Comparison of ENCODE assay signal across 24 cellular contexts in genomic region chr17:41322903-41323895, GRCh38. TPM values are rescaled to one million over a fixed set of nuclear protein-coding genes. Genes with fewer than 3 reads are reported as not detected.
DNase-seq lines count a peak whose midpoint lies in the region; ATAC-seq, FAIRE-seq and TF ChIP-seq lines count a peak whose summit lies in the region.
"Had no signal": no experiment of that assay in that cellular context is flagged by ENCODE, and none has a peak within 500 bp of the region (broad histone marks: within the 10 kb centered on the region; RNA-seq: fewer than 3 reads in every experiment).

No MANE protein-coding gene starts in this region.

- H3K27ac ChIP-seq in naive thymus-derived CD4-positive, alpha-beta T cell (ENCODE audit: low read depth, low read length), result no peak overlapping the region
- no peak overlapping the region for H3K27ac ChIP-seq in tibial artery
- H3K27ac ChIP-seq: ascending aorta, PC-9, upper lobe of right lung had no signal

- peaks cover 4% of the 10 kb centered on the region for H3K9me3 Mint-ChIP-seq in activated naive CD8-positive, alpha-beta T cell treated with anti-CD3 and anti-CD28 coated beads, Interleukin-2, amount 10 ng/mL, durations not matched to agents 7 days and 5 days
- peaks cover 14% of the 10 kb centered on the region for H3K9me3 Mint-ChIP-seq in activated naive CD8-positive, alpha-beta T cell treated with anti-CD3 and anti-CD28 coated beads for 36 hours
- peaks cover 8 to 13% (median 9%) of the 10 kb centered on the region in 3 donors for H3K9me3 Mint-ChIP-seq in T-cell
- peaks cover 0 to 20% (median 10%) of the 10 kb centered on the region in 11 donors for H3K9me3 Mint-ChIP-seq in naive thymus-derived CD4-positive, alpha-beta T cell

- intact Hi-C loops in naive thymus-derived CD4-positive, alpha-beta T cell (cut with micrococcal nuclease), result loop anchor here (1.0 to 5.0 kb wide), 14 partner anchors 15 to 520 kb away; no protein-coding TSS in a partner anchor
- intact Hi-C loops in tibial artery (cut with DNase I; ENCODE audit: low total_unique reads), result loop anchor here (10.0 kb wide), 1 partner anchor 408 kb away; no protein-coding TSS in a partner anchor

- POLR2A ChIA-PET in activated naive CD8-positive, alpha-beta T cell treated with anti-CD3 and anti-CD28 coated beads, Interleukin-2, amount 10 ng/mL, durations not matched to agents 7 days and 5 days (lab: Charles Lee), result no interaction called here
- POLR2A ChIA-PET in T-cell (lab: Charles Lee), result interaction anchor here in 1 of 2 donors (0.5 to 1.4 kb wide), 2 partner anchors 15 to 342 kb away, joined by 3 to 4 read pairs; no protein-coding TSS in a partner anchor
- POLR2A ChIA-PET in naive thymus-derived CD4-positive, alpha-beta T cell (lab: Charles Lee), result interaction anchor here (0.8 to 5.0 kb wide), 4 partner anchors 8 to 18 kb away, joined by 3 to 36 read pairs (median 3); partner anchors contain the start of gene KRTAP16-1

- no peak overlapping the region for H3K4me3 ChIP-seq in naive thymus-derived CD4-positive, alpha-beta T cell (ENCODE audit: low read length)
- no peak overlapping the region for H3K4me3 ChIP-seq in tibial artery
- H3K4me3 ChIP-seq: ascending aorta, K562, lung, PC-9, skin epidermis, upper lobe of right lung had no signal

- CTCF ChIA-PET in T-cell (lab: Charles Lee), result interaction anchor here (0.6 to 2.1 kb wide), 21 partner anchors 13 to 466 kb away, joined by 3 to 21 read pairs (median 4); partner anchors contain the start of gene KRTAP16-1 (in 1 of the 2)
- CTCF ChIA-PET in naive thymus-derived CD4-positive, alpha-beta T cell (lab: Charles Lee), result interaction anchor here (0.6 to 3.9 kb wide), 26 partner anchors 9 to 466 kb away, joined by 3 to 39 read pairs (median 4); partner anchors contain the start of genes KRT33A and KRTAP16-1

- H3K4me1 Mint-ChIP-seq in activated naive CD8-positive, alpha-beta T cell treated with anti-CD3 and anti-CD28 coated beads, Interleukin-2, amount 10 ng/mL, durations not matched to agents 7 days and 5 days, result peaks cover 2% of the 10 kb centered on the region
- H3K4me1 Mint-ChIP-seq in activated naive CD8-positive, alpha-beta T cell treated with anti-CD3 and anti-CD28 coated beads for 36 hours, result peaks cover 24% of the 10 kb centered on the region
- H3K4me1 Mint-ChIP-seq in T-cell, result peaks cover 32 to 61% (median 56%) of the 10 kb centered on the region in 3 donors
- H3K4me1 Mint-ChIP-seq in naive thymus-derived CD4-positive, alpha-beta T cell, result peaks cover 11 to 61% (median 52%) of the 10 kb centered on the region in 7 donors

- no peak for DNase-seq in activated naive CD8-positive, alpha-beta T cell treated with anti-CD3 and anti-CD28 coated beads, Interleukin-2, amount 10 ng/mL, durations not matched to agents 7 days and 5 days
- no peak for DNase-seq in activated naive CD8-positive, alpha-beta T cell treated with anti-CD3 and anti-CD28 coated beads for 36 hours
- DNase-seq in T-cell (no peak), tibial artery (no peak), urothelium cell line (ENCODE audit: low spot score) (no peak), NCI-H748 (lab: John Stamatoyannopoulos, UW; ENCODE audit: unreplicated experiment) (no peak)
- no peak for DNase-seq in naive thymus-derived CD4-positive, alpha-beta T cell
- DNase-seq in effector CD4-positive, alpha-beta T cell, result no peak
- DNase-seq: activated CD8-positive, alpha-beta T cell treated with anti-CD3 and anti-CD28 coated beads, Interleukin-2, amount 10 ng/mL, durations not matched to agents 7 days and 5 days; activated naive CD4-positive, alpha-beta T cell treated with anti-CD3 and anti-CD28 coated beads, Interleukin-2, amount 50 U/mL, for 16 hours; activated T-cell treated with anti-CD3 and anti-CD28 coated beads, Interleukin-2, amount 50 U/mL, for 48 hours; NK-92 treated with Interleukin-12 subunit alpha and Interleukin-12 subunit beta, amount 100 ng/mL, for 24 hours; nucleus accumbens; upper lobe of right lung had no signal

- no peak for FAIRE-seq in urothelium cell line (lab: Jason Lieb, UNC)

- no peak for ATAC-seq in activated naive CD8-positive, alpha-beta T cell treated with anti-CD3 and anti-CD28 coated beads, Interleukin-2, amount 10 ng/mL, durations not matched to agents 7 days and 5 days (ENCODE audit: low read depth)
- ATAC-seq in T-cell (replicated peaks in 1 of 4), result no peak
- ATAC-seq in naive thymus-derived CD4-positive, alpha-beta T cell, result no peak

- H3K9me3 ChIP-seq in naive thymus-derived CD4-positive, alpha-beta T cell (ENCODE audit: control insufficient read depth in 2 of 3, low read length in 3 of 3), result no peaks in the 10 kb centered on the region
- H3K9me3 ChIP-seq in tibial artery, result no peaks in the 10 kb centered on the region
- H3K9me3 ChIP-seq: upper lobe of right lung had no signal

- peak overlapping the region; percentile 56 for H3K27ac Mint-ChIP-seq in activated naive CD8-positive, alpha-beta T cell treated with anti-CD3 and anti-CD28 coated beads, Interleukin-2, amount 10 ng/mL, durations not matched to agents 7 days and 5 days
- H3K27ac Mint-ChIP-seq in activated naive CD8-positive, alpha-beta T cell treated with anti-CD3 and anti-CD28 coated beads for 36 hours, result no peak overlapping the region
- peak overlapping the region; percentile 72 to 81 for H3K27ac Mint-ChIP-seq in T-cell
- peak overlapping the region; percentile 26 to 87 (median 80) for H3K27ac Mint-ChIP-seq in naive thymus-derived CD4-positive, alpha-beta T cell

- H3K36me3 ChIP-seq in naive thymus-derived CD4-positive, alpha-beta T cell (ENCODE audit: control insufficient read depth in 2 of 3, insufficient read depth in 3 of 3, low read length in 3 of 3), result no peaks in the 10 kb centered on the region
- H3K36me3 ChIP-seq in tibial artery, result no peaks in the 10 kb centered on the region
- H3K36me3 ChIP-seq: ascending aorta, upper lobe of right lung had no signal

- peaks cover 34 to 48% of the 10 kb centered on the region in 2 donors for H3K4me1 ChIP-seq in naive thymus-derived CD4-positive, alpha-beta T cell (ENCODE audit: control insufficient read depth in 2 of 2, insufficient read depth in 2 of 2, low read length in 2 of 2)
- no peaks in the 10 kb centered on the region for H3K4me1 ChIP-seq in tibial artery
- H3K4me1 ChIP-seq: ascending aorta, upper lobe of right lung had no signal

- peaks cover 1% of the 10 kb centered on the region for H3K27me3 Mint-ChIP-seq in activated naive CD8-positive, alpha-beta T cell treated with anti-CD3 and anti-CD28 coated beads, Interleukin-2, amount 10 ng/mL, durations not matched to agents 7 days and 5 days
- no peaks in the 10 kb centered on the region for H3K27me3 Mint-ChIP-seq in activated naive CD8-positive, alpha-beta T cell treated with anti-CD3 and anti-CD28 coated beads for 36 hours
- H3K27me3 Mint-ChIP-seq in T-cell, result no peaks in the 10 kb centered on the region
- no peaks in the 10 kb centered on the region for H3K27me3 Mint-ChIP-seq in naive thymus-derived CD4-positive, alpha-beta T cell

- peaks cover 3% of the 10 kb centered on the region for H3K36me3 Mint-ChIP-seq in activated naive CD8-positive, alpha-beta T cell treated with anti-CD3 and anti-CD28 coated beads, Interleukin-2, amount 10 ng/mL, durations not matched to agents 7 days and 5 days
- H3K36me3 Mint-ChIP-seq in activated naive CD8-positive, alpha-beta T cell treated with anti-CD3 and anti-CD28 coated beads for 36 hours, result peaks cover 10% of the 10 kb centered on the region
- peaks cover 7% of the 10 kb centered on the region for H3K36me3 Mint-ChIP-seq in T-cell
- H3K36me3 Mint-ChIP-seq in naive thymus-derived CD4-positive, alpha-beta T cell, result peaks cover 0 to 4% (median 2%) of the 10 kb centered on the region in 5 donors

- H3K4me3 Mint-ChIP-seq in activated naive CD8-positive, alpha-beta T cell treated with anti-CD3 and anti-CD28 coated beads, Interleukin-2, amount 10 ng/mL, durations not matched to agents 7 days and 5 days, result no peak overlapping the region
- no peak overlapping the region for H3K4me3 Mint-ChIP-seq in activated naive CD8-positive, alpha-beta T cell treated with anti-CD3 and anti-CD28 coated beads for 36 hours
- H3K4me3 Mint-ChIP-seq in T-cell, result no peak overlapping the region
- peak overlapping the region in 3 of 10 donors; percentile 25 to 33 (median 27) for H3K4me3 Mint-ChIP-seq in naive thymus-derived CD4-positive, alpha-beta T cell
- H3K4me3 Mint-ChIP-seq: activated CD8-positive, alpha-beta T cell treated with anti-CD3 and anti-CD28 coated beads, Interleukin-2, amount 10 ng/mL, durations not matched to agents 7 days and 5 days had no signal

- H3K27me3 ChIP-seq in naive thymus-derived CD4-positive, alpha-beta T cell (ENCODE audit: control insufficient read depth in 2 of 2, insufficient read depth in 2 of 2, low read length in 2 of 2), result no peaks in the 10 kb centered on the region
- H3K27me3 ChIP-seq in tibial artery, result no peaks in the 10 kb centered on the region
- H3K27me3 ChIP-seq: ascending aorta, upper lobe of right lung had no signal

- TF ChIP-seq CTCF in tibial artery (IDR thresholded peaks at IDR 0.05), result no peak

RNA-seq across cellular contexts. Expression of gene KRTAP17-1, which starts 7.7 kb away (rescaled TPM):
- total RNA-seq in activated naive CD8-positive, alpha-beta T cell treated with anti-CD3 and anti-CD28 coated beads, Interleukin-2, amount 10 ng/mL, durations not matched to agents 7 days and 5 days, result not detected
- not detected for total RNA-seq in activated naive CD8-positive, alpha-beta T cell treated with anti-CD3 and anti-CD28 coated beads for 36 hours
- total RNA-seq in T-cell, result not detected
- total RNA-seq in naive thymus-derived CD4-positive, alpha-beta T cell, result not detected
- polyA plus RNA-seq in naive thymus-derived CD4-positive, alpha-beta T cell, result not detected
- total RNA-seq: A673; activated CD8-positive, alpha-beta T cell treated with anti-CD3 and anti-CD28 coated beads, Interleukin-2, amount 10 ng/mL, durations not matched to agents 7 days and 5 days; ascending aorta; dermis blood vessel endothelial cell; K562; lung; NCI-H460; PC-9; renal cortical epithelial cell; upper lobe of right lung had no signal
- polyA plus RNA-seq: BJ, K562, lung had no signal

RNA-seq across cellular contexts. Expression of gene KRTAP16-1, which starts 14.1 kb away (rescaled TPM):
- not detected for total RNA-seq in activated naive CD8-positive, alpha-beta T cell treated with anti-CD3 and anti-CD28 coated beads, Interleukin-2, amount 10 ng/mL, durations not matched to agents 7 days and 5 days
- total RNA-seq in activated naive CD8-positive, alpha-beta T cell treated with anti-CD3 and anti-CD28 coated beads for 36 hours, result not detected
- total RNA-seq in T-cell, result 1 to 10 TPM in 1 of 5 donors, under 1 TPM in 3, not detected in 1; 0.16 to 1.1 (median 0.45) TPM
- total RNA-seq in naive thymus-derived CD4-positive, alpha-beta T cell, result under 1 TPM in 3 of 5 experiments, not detected in 2; 0.22 to 0.49 (median 0.32) TPM
- under 1 TPM in 1 of 2 donors, not detected in 1; 0.19 TPM for polyA plus RNA-seq in naive thymus-derived CD4-positive, alpha-beta T cell
- total RNA-seq: A673; activated CD8-positive, alpha-beta T cell treated with anti-CD3 and anti-CD28 coated beads, Interleukin-2, amount 10 ng/mL, durations not matched to agents 7 days and 5 days; ascending aorta; dermis blood vessel endothelial cell; K562; lung; NCI-H460; PC-9; renal cortical epithelial cell; upper lobe of right lung had no signal
- polyA plus RNA-seq: BJ, K562, lung had no signal

RNA-seq across cellular contexts. Expression of gene KRTAP29-1, which starts 20.5 kb away (rescaled TPM):
- total RNA-seq in activated naive CD8-positive, alpha-beta T cell treated with anti-CD3 and anti-CD28 coated beads, Interleukin-2, amount 10 ng/mL, durations not matched to agents 7 days and 5 days, result not detected
- not detected for total RNA-seq in activated naive CD8-positive, alpha-beta T cell treated with anti-CD3 and anti-CD28 coated beads for 36 hours
- under 1 TPM in 2 of 5 donors, not detected in 3; 0.43 to 0.84 TPM for total RNA-seq in T-cell
- not detected for total RNA-seq in naive thymus-derived CD4-positive, alpha-beta T cell
- polyA plus RNA-seq in naive thymus-derived CD4-positive, alpha-beta T cell, result under 1 TPM in 1 of 2 donors, not detected in 1; 0.30 TPM
- total RNA-seq: A673; activated CD8-positive, alpha-beta T cell treated with anti-CD3 and anti-CD28 coated beads, Interleukin-2, amount 10 ng/mL, durations not matched to agents 7 days and 5 days; ascending aorta; dermis blood vessel endothelial cell; K562; lung; NCI-H460; PC-9; renal cortical epithelial cell; upper lobe of right lung had no signal
- polyA plus RNA-seq: BJ, K562, lung had no signal

RNA-seq across cellular contexts. Expression of gene KRT33A, which starts 27.4 kb away (rescaled TPM):
- total RNA-seq in activated naive CD8-positive, alpha-beta T cell treated with anti-CD3 and anti-CD28 coated beads, Interleukin-2, amount 10 ng/mL, durations not matched to agents 7 days and 5 days, result not detected
- total RNA-seq in activated naive CD8-positive, alpha-beta T cell treated with anti-CD3 and anti-CD28 coated beads for 36 hours, result not detected
- total RNA-seq in T-cell, result not detected
- total RNA-seq in naive thymus-derived CD4-positive, alpha-beta T cell, result not detected
- not detected for polyA plus RNA-seq in naive thymus-derived CD4-positive, alpha-beta T cell
- total RNA-seq: A673; activated CD8-positive, alpha-beta T cell treated with anti-CD3 and anti-CD28 coated beads, Interleukin-2, amount 10 ng/mL, durations not matched to agents 7 days and 5 days; ascending aorta; dermis blood vessel endothelial cell; K562; lung; NCI-H460; PC-9; renal cortical epithelial cell; upper lobe of right lung had no signal
- polyA plus RNA-seq: BJ, K562, lung had no signal

RNA-seq across cellular contexts. Expression of gene KRT33B, which starts 46.4 kb away (rescaled TPM):
- total RNA-seq in activated naive CD8-positive, alpha-beta T cell treated with anti-CD3 and anti-CD28 coated beads, Interleukin-2, amount 10 ng/mL, durations not matched to agents 7 days and 5 days, result not detected
- total RNA-seq in activated naive CD8-positive, alpha-beta T cell treated with anti-CD3 and anti-CD28 coated beads for 36 hours, result not detected
- not detected for total RNA-seq in T-cell
- total RNA-seq in naive thymus-derived CD4-positive, alpha-beta T cell, result not detected
- polyA plus RNA-seq in naive thymus-derived CD4-positive, alpha-beta T cell, result not detected
- total RNA-seq: A673; activated CD8-positive, alpha-beta T cell treated with anti-CD3 and anti-CD28 coated beads, Interleukin-2, amount 10 ng/mL, durations not matched to agents 7 days and 5 days; ascending aorta; dermis blood vessel endothelial cell; K562; lung; NCI-H460; PC-9; renal cortical epithelial cell; upper lobe of right lung had no signal
- polyA plus RNA-seq: K562, lung had no signal
